In genomic region chr1:221878134-221878533, GRCh38 we compare ENCODE assay signal across 1 cellular context.
TF ChIP-seq lines count a peak whose summit lies in the region.

No MANE protein-coding gene starts in this region.

TF ChIP-seq in GM23338, 12 proteins besides CTCF, POLR2A, EP300 and RAD21 (continued from another document):
- TF ChIP-seq, protein P1, sequence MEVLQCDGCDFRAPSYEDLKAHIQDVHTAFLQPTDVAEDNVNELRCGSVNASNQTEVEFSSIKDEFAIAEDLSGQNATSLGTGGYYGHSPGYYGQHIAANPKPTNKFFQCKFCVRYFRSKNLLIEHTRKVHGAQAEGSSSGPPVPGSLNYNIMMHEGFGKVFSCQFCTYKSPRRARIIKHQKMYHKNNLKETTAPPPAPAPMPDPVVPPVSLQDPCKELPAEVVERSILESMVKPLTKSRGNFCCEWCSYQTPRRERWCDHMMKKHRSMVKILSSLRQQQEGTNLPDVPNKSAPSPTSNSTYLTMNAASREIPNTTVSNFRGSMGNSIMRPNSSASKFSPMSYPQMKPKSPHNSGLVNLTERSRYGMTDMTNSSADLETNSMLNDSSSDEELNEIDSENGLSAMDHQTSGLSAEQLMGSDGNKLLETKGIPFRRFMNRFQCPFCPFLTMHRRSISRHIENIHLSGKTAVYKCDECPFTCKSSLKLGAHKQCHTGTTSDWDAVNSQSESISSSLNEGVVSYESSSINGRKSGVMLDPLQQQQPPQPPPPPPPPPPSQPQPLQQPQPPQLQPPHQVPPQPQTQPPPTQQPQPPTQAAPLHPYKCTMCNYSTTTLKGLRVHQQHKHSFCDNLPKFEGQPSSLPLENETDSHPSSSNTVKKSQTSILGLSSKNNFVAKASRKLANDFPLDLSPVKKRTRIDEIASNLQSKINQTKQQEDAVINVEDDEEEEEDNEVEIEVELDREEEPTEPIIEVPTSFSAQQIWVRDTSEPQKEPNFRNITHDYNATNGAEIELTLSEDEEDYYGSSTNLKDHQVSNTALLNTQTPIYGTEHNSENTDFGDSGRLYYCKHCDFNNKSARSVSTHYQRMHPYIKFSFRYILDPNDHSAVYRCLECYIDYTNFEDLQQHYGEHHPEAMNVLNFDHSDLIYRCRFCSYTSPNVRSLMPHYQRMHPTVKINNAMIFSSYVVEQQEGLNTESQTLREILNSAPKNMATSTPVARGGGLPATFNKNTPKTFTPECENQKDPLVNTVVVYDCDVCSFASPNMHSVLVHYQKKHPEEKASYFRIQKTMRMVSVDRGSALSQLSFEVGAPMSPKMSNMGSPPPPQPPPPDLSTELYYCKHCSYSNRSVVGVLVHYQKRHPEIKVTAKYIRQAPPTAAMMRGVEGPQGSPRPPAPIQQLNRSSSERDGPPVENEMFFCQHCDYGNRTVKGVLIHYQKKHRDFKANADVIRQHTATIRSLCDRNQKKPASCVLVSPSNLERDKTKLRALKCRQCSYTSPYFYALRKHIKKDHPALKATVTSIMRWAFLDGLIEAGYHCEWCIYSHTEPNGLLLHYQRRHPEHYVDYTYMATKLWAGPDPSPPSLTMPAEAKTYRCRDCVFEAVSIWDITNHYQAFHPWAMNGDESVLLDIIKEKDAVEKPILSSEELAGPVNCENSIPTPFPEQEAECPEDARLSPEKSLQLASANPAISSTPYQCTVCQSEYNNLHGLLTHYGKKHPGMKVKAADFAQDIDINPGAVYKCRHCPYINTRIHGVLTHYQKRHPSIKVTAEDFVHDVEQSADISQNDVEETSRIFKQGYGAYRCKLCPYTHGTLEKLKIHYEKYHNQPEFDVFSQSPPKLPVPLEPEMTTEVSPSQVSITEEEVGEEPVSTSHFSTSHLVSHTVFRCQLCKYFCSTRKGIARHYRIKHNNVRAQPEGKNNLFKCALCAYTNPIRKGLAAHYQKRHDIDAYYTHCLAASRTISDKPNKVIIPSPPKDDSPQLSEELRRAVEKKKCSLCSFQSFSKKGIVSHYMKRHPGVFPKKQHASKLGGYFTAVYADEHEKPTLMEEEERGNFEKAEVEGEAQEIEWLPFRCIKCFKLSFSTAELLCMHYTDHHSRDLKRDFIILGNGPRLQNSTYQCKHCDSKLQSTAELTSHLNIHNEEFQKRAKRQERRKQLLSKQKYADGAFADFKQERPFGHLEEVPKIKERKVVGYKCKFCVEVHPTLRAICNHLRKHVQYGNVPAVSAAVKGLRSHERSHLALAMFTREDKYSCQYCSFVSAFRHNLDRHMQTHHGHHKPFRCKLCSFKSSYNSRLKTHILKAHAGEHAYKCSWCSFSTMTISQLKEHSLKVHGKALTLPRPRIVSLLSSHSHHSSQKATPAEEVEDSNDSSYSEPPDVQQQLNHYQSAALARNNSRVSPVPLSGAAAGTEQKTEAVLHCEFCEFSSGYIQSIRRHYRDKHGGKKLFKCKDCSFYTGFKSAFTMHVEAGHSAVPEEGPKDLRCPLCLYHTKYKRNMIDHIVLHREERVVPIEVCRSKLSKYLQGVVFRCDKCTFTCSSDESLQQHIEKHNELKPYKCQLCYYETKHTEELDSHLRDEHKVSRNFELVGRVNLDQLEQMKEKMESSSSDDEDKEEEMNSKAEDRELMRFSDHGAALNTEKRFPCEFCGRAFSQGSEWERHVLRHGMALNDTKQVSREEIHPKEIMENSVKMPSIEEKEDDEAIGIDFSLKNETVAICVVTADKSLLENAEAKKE (CRISPR knock-in tag; IDR thresholded peaks at IDR 0.05), result no peak
- no peak for TF ChIP-seq ETS1 (IDR thresholded peaks at IDR 0.05)
TF ChIP-seq in GM23338: peak in this region for 0.
